ENCODE assay signal across 8 cellular contexts in genomic region chr17:57597531-57598453, GRCh38.
DNase-seq lines count a peak whose midpoint lies in the region; ATAC-seq and TF ChIP-seq lines count a peak whose summit lies in the region.

No MANE protein-coding gene starts in this region.

- ATAC-seq in HG03469 (IDR thresholded peaks at IDR 0.05; ENCODE audit: unreplicated experiment), result no peak

- peak overlapping the region in 4 of 6 donors; percentile 28 to 92 (median 77) for H3K27ac Mint-ChIP-seq in immature natural killer cell

- peaks cover 11 to 18% (median 16%) of the 10 kb centered on the region in 3 donors for H3K36me3 Mint-ChIP-seq in immature natural killer cell

- peak; percentile 15 to 65 for DNase-seq in SHP77 (lab: John Stamatoyannopoulos, UW)
- DNase-seq in SHP77 treated with DMSO at 0.1 percent for 48 hours (lab: John Stamatoyannopoulos, UW), result no peak
- DNase-seq in KG1 (lab: John Stamatoyannopoulos, UW), result peak; percentile 3
- peak; percentile 59 to 81 (median 63) for DNase-seq in Peyer's patch
- peak; percentile 32 for DNase-seq in brain pericyte (ENCODE audit: low read depth, low spot score)
- peak in 2 of 3 donors; percentile 22 for DNase-seq in immature natural killer cell
- peak; percentile 54 for DNase-seq in stimulated activated CD8-positive, alpha-beta memory T cell treated with anti-CD3 and anti-CD28 coated beads, Interleukin-4, amount 100 ng/mL, for 48 hours

- H3K9me3 ChIP-seq in Peyer's patch, result no peaks in the 10 kb centered on the region

- H3K4me1 Mint-ChIP-seq in immature natural killer cell, result peaks cover 56 to 58% of the 10 kb centered on the region in 2 donors

- no peak for TF ChIP-seq POLR2A in Peyer's patch (IDR thresholded peaks at IDR 0.05)

- peaks cover 0 to 5% (median 1%) of the 10 kb centered on the region in 4 donors for H3K4me1 ChIP-seq in Peyer's patch

- H3K4me3 ChIP-seq in Peyer's patch, result no peak overlapping the region

- H3K4me3 Mint-ChIP-seq in immature natural killer cell, result peak overlapping the region in 3 of 5 donors; percentile 2 to 57 (median 31)

- H3K36me3 ChIP-seq in Peyer's patch, result no peaks in the 10 kb centered on the region

- peaks cover 0 to 1% (median 0%) of the 10 kb centered on the region in 6 donors for H3K9me3 Mint-ChIP-seq in immature natural killer cell

- H3K27ac ChIP-seq in Peyer's patch, result no peak overlapping the region

- peaks cover 2 to 5% (median 5%) of the 10 kb centered on the region in 3 donors for H3K27me3 Mint-ChIP-seq in immature natural killer cell (ENCODE audit: low read depth in 3 of 3)

- TF ChIP-seq CTCF in Peyer's patch (IDR thresholded peaks at IDR 0.05), result peak; percentile 63 to 73 (median 68)

- H3K27me3 ChIP-seq in Peyer's patch, result no peaks in the 10 kb centered on the region
